Comparison of ENCODE assay signal across 11 cellular contexts in the genomic region with DNA sequence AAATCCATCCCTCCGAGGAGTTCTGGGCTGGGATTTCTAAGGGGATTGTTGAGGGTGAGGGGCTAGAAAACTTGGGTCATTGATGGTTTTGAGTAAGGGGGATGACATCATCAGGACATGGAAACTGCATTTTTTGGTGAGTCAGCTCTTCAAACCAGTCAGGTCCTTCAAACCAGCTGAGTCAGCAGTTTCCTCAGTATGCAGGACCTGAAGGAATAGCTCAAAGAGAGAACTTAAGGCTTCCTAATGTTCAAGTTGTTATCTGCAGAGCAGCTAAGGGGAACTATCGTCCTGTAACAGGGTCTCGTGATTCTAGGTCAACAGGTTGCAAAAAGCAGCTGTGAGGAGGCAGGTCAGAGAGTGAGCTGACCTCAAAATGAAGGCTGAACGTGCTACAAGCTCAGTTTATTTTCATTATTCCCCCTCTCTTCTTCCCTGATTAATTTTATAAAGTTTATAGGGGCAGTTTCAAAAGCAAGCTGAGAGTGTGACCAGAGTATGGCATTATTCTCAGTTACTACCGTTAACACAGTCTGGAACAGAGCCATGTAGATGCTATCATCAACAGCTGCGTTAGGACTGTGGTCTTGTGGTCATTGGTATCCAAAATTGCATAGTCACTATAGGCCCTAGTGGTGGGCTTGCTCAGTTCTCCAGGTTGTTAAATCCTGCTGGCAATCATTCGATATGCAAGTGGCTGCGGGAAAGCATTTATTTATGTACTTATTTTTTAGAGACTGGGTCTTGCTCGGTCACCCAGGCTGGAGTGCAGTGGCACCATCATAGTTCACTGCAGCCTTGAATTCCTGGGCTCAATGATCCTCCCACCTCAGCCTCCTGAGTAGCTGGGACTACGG. TPM values are rescaled to one million over a fixed set of nuclear protein-coding genes. Genes with fewer than 3 reads are reported as not detected.
DNase-seq lines count a peak whose midpoint lies in the region; ATAC-seq, FAIRE-seq and TF ChIP-seq lines count a peak whose summit lies in the region.
"Had no signal": no experiment of that assay in that cellular context is flagged by ENCODE, and none has a peak within 500 bp of the region (broad histone marks: within the 10 kb centered on the region; RNA-seq: fewer than 3 reads in every experiment).

No MANE protein-coding gene starts in this region.

- dilution Hi-C loops in endothelial cell of umbilical vein (cut with MboI; ENCODE audit: extremely low pct_ligation_motif_present, low sequenced_read_pairs): loop anchor here (25.0 kb wide), 1 partner anchor 107 kb away; no protein-coding TSS in a partner anchor

- no peak overlapping the region for H3K27ac ChIP-seq in endothelial cell of umbilical vein (ENCODE audit: insufficient read depth, low read depth, low read length)

- H3K9ac ChIP-seq in endothelial cell of umbilical vein (replicated peaks; ENCODE audit: extremely low read depth, insufficient read depth, low read length): no peak overlapping the region

- H3K36me3 ChIP-seq in endothelial cell of umbilical vein (ENCODE audit: control insufficient read depth in 2 of 2, extremely low read depth in 1 of 2, insufficient read depth in 2 of 2, low read length in 2 of 2): no peaks in the 10 kb centered on the region

- DNase-seq in GDM1 (lab: John Stamatoyannopoulos, UW) (peak; percentile 29), NOMO-1 treated with dmso at 0.1 percent for 144 hours (lab: John Stamatoyannopoulos, UW; ENCODE audit: unreplicated experiment) (peak; percentile 22), endothelial cell of umbilical vein (ENCODE audit: low read depth, low spot score) (no peak), pons (ENCODE audit: low spot score) (peak; percentile 58), NCI-H2029 (lab: John Stamatoyannopoulos, UW) (no peak), NCI-H2171 (lab: John Stamatoyannopoulos, UW) (no peak), activated gamma-delta T cell (lab: John Stamatoyannopoulos, UW) (no peak)
- DNase-seq: activated CD4-positive, CD25-positive, alpha-beta regulatory T cell; effector CD8-positive, alpha-beta T cell; occipital lobe had no signal

- no peak overlapping the region for H3K4me3 ChIP-seq in endothelial cell of umbilical vein (replicated peaks in 1 of 3; ENCODE audit: insufficient read depth in 1 of 3, low read depth in 1 of 3, low read length in 3 of 3)

- no peaks in the 10 kb centered on the region for H3K9me1 ChIP-seq in endothelial cell of umbilical vein (replicated peaks; ENCODE audit: control insufficient read depth, extremely low read depth, insufficient read depth, low read length)

- no peak for FAIRE-seq in endothelial cell of umbilical vein (lab: Jason Lieb, UNC)

- H4K20me1 ChIP-seq in endothelial cell of umbilical vein (replicated peaks; ENCODE audit: control insufficient read depth, extremely low read depth, insufficient read depth, low read length): no peaks in the 10 kb centered on the region

- H3K27me3 ChIP-seq in endothelial cell of umbilical vein (ENCODE audit: control insufficient read depth in 2 of 2, insufficient read depth in 2 of 2, low read length in 2 of 2): peaks cover 0 to 2% of the 10 kb centered on the region in 2 experiments

- no peak for TF ChIP-seq CTCF in endothelial cell of umbilical vein (IDR thresholded peaks at IDR 0.05; ENCODE audit: extremely low read depth in 1 of 2, insufficient read depth in 1 of 2, low read depth in 1 of 2, low read length in 2 of 2)

- no peak for ATAC-seq in HG03280 (IDR thresholded peaks at IDR 0.05; ENCODE audit: unreplicated experiment)

- H2AFZ ChIP-seq in endothelial cell of umbilical vein (ENCODE audit: low read depth, low read length): no peak overlapping the region

- no peaks in the 10 kb centered on the region for H3K9me3 ChIP-seq in endothelial cell of umbilical vein (replicated peaks; ENCODE audit: control insufficient read depth, insufficient read depth, low read length)

- no peaks in the 10 kb centered on the region for H3K79me2 ChIP-seq in endothelial cell of umbilical vein (ENCODE audit: control insufficient read depth, insufficient read depth, low read length)

- no peak for TF ChIP-seq POLR2A in endothelial cell of umbilical vein (IDR thresholded peaks at IDR 0.05; ENCODE audit: low read depth, low read length)

- no peak overlapping the region for H3K4me2 ChIP-seq in endothelial cell of umbilical vein (ENCODE audit: insufficient read depth, low read length)

- intact Hi-C loops in endothelial cell of umbilical vein (cut with micrococcal nuclease): no loop called here

- no peaks in the 10 kb centered on the region for H3K4me1 ChIP-seq in endothelial cell of umbilical vein (ENCODE audit: control insufficient read depth, extremely low read depth, insufficient read depth, low read length)

- CTCF ChIA-PET in endothelial cell of umbilical vein (lab: Charles Lee): interaction anchor here (0.6 to 6.0 kb wide), 9 partner anchors 8 to 1674 kb away, joined by 3 to 49 read pairs (median 7); no protein-coding TSS in a partner anchor

- BruUV-seq in endothelial cell of umbilical vein (replicated peaks; lab: Mats Ljungman, UMichigan): no TSS peak

- POLR2A ChIA-PET in endothelial cell of umbilical vein (lab: Charles Lee): interaction anchor here (0.6 kb wide), 1 partner anchor 128 kb away, joined by 4 read pairs; no protein-coding TSS in a partner anchor

TF ChIP-seq in endothelial cell of umbilical vein, 7 proteins besides CTCF, POLR2A, EP300 and RAD21:
- no peak for TF ChIP-seq POLR2AphosphoS5 (IDR thresholded peaks at IDR 0.05; ENCODE audit: insufficient read depth, low read depth, low read length)
- TF ChIP-seq MYC (IDR thresholded peaks at IDR 0.05; ENCODE audit: low read depth, low read length): no peak
- TF ChIP-seq, protein P1, sequence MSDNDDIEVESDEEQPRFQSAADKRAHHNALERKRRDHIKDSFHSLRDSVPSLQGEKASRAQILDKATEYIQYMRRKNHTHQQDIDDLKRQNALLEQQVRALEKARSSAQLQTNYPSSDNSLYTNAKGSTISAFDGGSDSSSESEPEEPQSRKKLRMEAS (IDR thresholded peaks at IDR 0.05; ENCODE audit: insufficient read depth, insufficient read length): no peak
- TF ChIP-seq GATA2 (IDR thresholded peaks at IDR 0.05; ENCODE audit: insufficient read depth, insufficient read length, low read depth, low read length): no peak
- peak; percentile 49 for TF ChIP-seq JUN (IDR thresholded peaks at IDR 0.05; ENCODE audit: borderline replicate concordance, insufficient read depth, insufficient read length, low read depth)
- no peak for TF ChIP-seq EZH2 (IDR thresholded peaks at IDR 0.05; ENCODE audit: borderline replicate concordance, low read depth, low read length, severe bottlenecking)

RNA-seq across cellular contexts. Expression of a gene that starts 10.7 kb away (rescaled TPM):
- 20.8 and 25.9 TPM in 2 replicates for total RNA-seq in endothelial cell of umbilical vein
- 7.0 and 7.1 TPM in 2 replicates for polyA plus RNA-seq in endothelial cell of umbilical vein
- polyA plus RNA-seq in endothelial cell of umbilical vein (2011; cell fraction: cytosol; rRNA removed): 6.8 and 8.2 TPM in 2 replicates
- 3.8 and 6.1 TPM in 2 replicates for polyA plus RNA-seq in endothelial cell of umbilical vein (2011; cell fraction: nucleus; rRNA removed)
- 32.5 and 36.4 TPM in 2 replicates for polyA plus RNA-seq in endothelial cell of umbilical vein (2012)
- polyA minus RNA-seq in endothelial cell of umbilical vein: 11.0 and 13.1 TPM in 2 replicates
- polyA minus RNA-seq in endothelial cell of umbilical vein (2011; cell fraction: cytosol; rRNA and poly(A)+ RNA removed): 7.0 TPM
- polyA minus RNA-seq in endothelial cell of umbilical vein (2011; cell fraction: nucleus; rRNA and poly(A)+ RNA removed): 3.8 and 4.6 TPM in 2 replicates

Comparison
In these comparisons a context has a peak if more than half of its experiments do, and no peak if none do; other contexts are left out.
1. DNase-seq: peak in GDM1 (single experiment), NOMO-1 treated with dmso at 0.1 percent for 144 hours (single experiment) and pons (single experiment); none in endothelial cell of umbilical vein (single experiment), NCI-H2029 (single experiment), NCI-H2171 (single experiment) and activated gamma-delta T cell (single experiment).